In genomic region chr11:47854667-47855066, GRCh38 we compare ENCODE assay signal across 1 cellular context.
TF ChIP-seq lines count a peak whose summit lies in the region.

No MANE protein-coding gene starts in this region.

TF ChIP-seq in GM12878, 131 proteins besides CTCF, POLR2A, EP300 and RAD21 (continues in another document):
- peak; percentile 74; the same call in 1 of the 2 replicates for TF ChIP-seq ZBED1 (IDR thresholded peaks at IDR 0.05; ENCODE audit: borderline replicate concordance)
- peak; percentile 9 for TF ChIP-seq BCL3 (IDR thresholded peaks at IDR 0.05; ENCODE audit: borderline replicate concordance, insufficient read depth, low read depth, low read length, poor library complexity, severe bottlenecking)
- peak; percentile 35; the same call in 1 of the 2 replicates for TF ChIP-seq PAX5 (IDR thresholded peaks at IDR 0.05; ENCODE audit: borderline replicate concordance, low read depth, low read length)
- TF ChIP-seq NFXL1 (IDR thresholded peaks at IDR 0.05; ENCODE audit: borderline replicate concordance) = no peak
- no peak for TF ChIP-seq PML (IDR thresholded peaks at IDR 0.05; ENCODE audit: low read length)
- no peak for TF ChIP-seq BMI1 (IDR thresholded peaks at IDR 0.05; ENCODE audit: borderline replicate concordance)
- TF ChIP-seq ETV6 (conservative IDR thresholded peaks at IDR 0.05 in 1 of 2, IDR thresholded peaks at IDR 0.05 in 1 of 2; ENCODE audit: borderline replicate concordance in 1 of 2, low read depth in 1 of 2) = peak in 1 of 2 experiments; percentile 49; a peak in 1 of 4 replicates
- TF ChIP-seq ZZZ3 (IDR thresholded peaks at IDR 0.05; ENCODE audit: control insufficient read depth, insufficient read length, low read depth) = no peak
- no peak for TF ChIP-seq ZNF592 (IDR thresholded peaks at IDR 0.05)
- no peak for TF ChIP-seq E2F8 (IDR thresholded peaks at IDR 0.05; ENCODE audit: low read depth, partially characterized antibody)
- TF ChIP-seq JUNB (IDR thresholded peaks at IDR 0.05) = peak; percentile 51
- peak; percentile 41; the same call in 1 of the 2 replicates for TF ChIP-seq BCL11A (IDR thresholded peaks at IDR 0.05; ENCODE audit: low read depth, low read length)
- TF ChIP-seq ATF2 (IDR thresholded peaks at IDR 0.05; ENCODE audit: low read length) = peak; percentile 73
- no peak for TF ChIP-seq MYC (IDR thresholded peaks at IDR 0.05; ENCODE audit: insufficient read depth, insufficient read length, insufficient replicate concordance, low read length, severe bottlenecking)
- no peak for TF ChIP-seq CBFB (IDR thresholded peaks at IDR 0.05; ENCODE audit: low read depth)
- TF ChIP-seq RUNX3 (IDR thresholded peaks at IDR 0.05; ENCODE audit: low read length) = peak; percentile 83
- peak in 1 of 2 experiments; percentile 5; a peak in 1 of 4 replicates for TF ChIP-seq BHLHE40 (IDR thresholded peaks at IDR 0.05; ENCODE audit: borderline replicate concordance in 1 of 2, low read depth in 2 of 2, low read length in 1 of 2)
- TF ChIP-seq MAX (IDR thresholded peaks at IDR 0.05; ENCODE audit: low read depth, low read length) = no peak
- TF ChIP-seq RB1 (IDR thresholded peaks at IDR 0.05; ENCODE audit: borderline replicate concordance) = no peak
- peak; percentile 56 for TF ChIP-seq IKZF1 (conservative IDR thresholded peaks at IDR 0.05)
- peak; percentile 71 for TF ChIP-seq EED (IDR thresholded peaks at IDR 0.05; ENCODE audit: low read depth)
- TF ChIP-seq SMC3 (IDR thresholded peaks at IDR 0.05; ENCODE audit: borderline replicate concordance, low read length) = no peak
- no peak for TF ChIP-seq YBX1 (IDR thresholded peaks at IDR 0.05)
- no peak for TF ChIP-seq E2F4 (IDR thresholded peaks at IDR 0.05; ENCODE audit: low read depth, low read length)
- no peak for TF ChIP-seq RFX5 (IDR thresholded peaks at IDR 0.05; ENCODE audit: low read depth, low read length)
- TF ChIP-seq NR2F1 (conservative IDR thresholded peaks at IDR 0.05) = peak; percentile 37; the same call in 1 of the 2 replicates
- no peak for TF ChIP-seq SMARCA5 (IDR thresholded peaks at IDR 0.05)
- peak in 1 of 2 experiments; percentile 55; a peak in 1 of 4 replicates for TF ChIP-seq CEBPB (IDR thresholded peaks at IDR 0.05; ENCODE audit: borderline replicate concordance in 1 of 2, low read depth in 2 of 2, low read length in 2 of 2)
- TF ChIP-seq NR2C1 (IDR thresholded peaks at IDR 0.05) = no peak
- no peak for TF ChIP-seq REST (IDR thresholded peaks at IDR 0.05; ENCODE audit: low read depth, low read length)
- no peak for TF ChIP-seq CHD4 (IDR thresholded peaks at IDR 0.05)
- no peak for TF ChIP-seq ZSCAN29 (IDR thresholded peaks at IDR 0.05)
- peak; percentile 65; the same call in 1 of the 2 replicates for TF ChIP-seq MTA3 (IDR thresholded peaks at IDR 0.05; ENCODE audit: borderline replicate concordance, low read length)
- TF ChIP-seq ZNF24 (IDR thresholded peaks at IDR 0.05) = peak; percentile 95
- peak; percentile 72; the same call in 1 of the 2 replicates for TF ChIP-seq FOXM1 (IDR thresholded peaks at IDR 0.05; ENCODE audit: low read depth, low read length)
- TF ChIP-seq ESRRA (IDR thresholded peaks at IDR 0.05; ENCODE audit: low read length) = no peak
- TF ChIP-seq JUND (IDR thresholded peaks at IDR 0.05; ENCODE audit: low read depth, low read length) = no peak
- no peak for TF ChIP-seq ZNF207 (IDR thresholded peaks at IDR 0.05; ENCODE audit: borderline replicate concordance)
- TF ChIP-seq IRF4 (IDR thresholded peaks at IDR 0.05; ENCODE audit: low read depth, low read length) = 0 out of 2 replicates have a peak, but pooled peaks have one; percentile 32
- no peak for TF ChIP-seq ELK1 (IDR thresholded peaks at IDR 0.05; ENCODE audit: low read depth, low read length)
- peak; percentile 75 for TF ChIP-seq RELB (IDR thresholded peaks at IDR 0.05; ENCODE audit: low read depth)
- 0 out of 2 replicates have a peak, but pooled peaks have one; percentile 61 for TF ChIP-seq MEF2A (IDR thresholded peaks at IDR 0.05; ENCODE audit: insufficient read depth, low read depth, low read length)
- TF ChIP-seq TCF3 (IDR thresholded peaks at IDR 0.05; ENCODE audit: borderline replicate concordance, insufficient read depth, low read depth, low read length) = no peak
- TF ChIP-seq SP1 (IDR thresholded peaks at IDR 0.05; ENCODE audit: low read depth, low read length) = no peak
- no peak for TF ChIP-seq TBL1XR1 (IDR thresholded peaks at IDR 0.05; ENCODE audit: low read depth, low read length)
- TF ChIP-seq NRF1 (conservative IDR thresholded peaks at IDR 0.05; ENCODE audit: low read depth, low read length) = no peak
- peak; percentile 63; the same call in 1 of the 2 replicates for TF ChIP-seq MTA2 (IDR thresholded peaks at IDR 0.05; ENCODE audit: low read depth)
- TF ChIP-seq NFYA (IDR thresholded peaks at IDR 0.05; ENCODE audit: borderline replicate concordance, low read depth, low read length) = no peak
- TF ChIP-seq SMAD1 (IDR thresholded peaks at IDR 0.05; ENCODE audit: low read depth, partially characterized antibody) = no peak
- TF ChIP-seq MYB (IDR thresholded peaks at IDR 0.05; ENCODE audit: borderline replicate concordance, low read depth, low read length) = no peak
